8 cellular contexts compared by ENCODE assay signal in the genomic region with DNA sequence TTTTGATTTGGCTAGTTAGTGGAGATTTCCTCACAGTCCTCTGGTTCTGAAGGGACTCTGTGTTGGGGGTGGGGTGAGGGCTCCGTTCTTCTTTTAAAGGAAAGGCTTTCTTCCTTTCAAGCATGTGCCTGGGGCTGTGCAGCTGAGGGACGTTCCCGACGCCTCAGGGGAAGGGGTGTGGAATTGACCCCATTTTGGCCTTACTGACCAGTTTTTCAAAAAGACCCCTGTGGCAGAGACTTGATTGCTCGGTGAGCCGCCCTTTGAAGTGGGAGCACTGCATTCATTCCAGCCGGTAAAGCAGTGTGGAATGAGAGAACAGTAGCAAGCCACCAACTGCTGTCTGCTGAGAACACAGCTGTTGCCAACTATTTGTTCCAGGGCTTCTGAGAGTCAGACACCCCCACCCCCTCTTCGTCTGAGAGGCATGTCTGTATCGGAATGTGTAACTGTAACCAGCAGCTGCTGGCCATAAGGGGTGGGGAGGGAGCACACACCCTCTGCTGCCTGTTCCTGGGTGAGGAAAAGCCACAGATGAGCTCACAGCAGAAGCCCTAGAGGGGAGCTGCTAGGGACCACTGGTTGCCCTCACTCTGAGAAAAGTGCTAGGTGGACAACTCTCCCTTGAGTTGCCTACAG. TPM values are rescaled to one million over a fixed set of nuclear protein-coding genes. Genes with fewer than 3 reads are reported as not detected.
A peak's percentile ranks its signal among the peaks of the same experiment; 100 is the strongest.
DNase-seq lines count a peak whose midpoint lies in the region; ATAC-seq and TF ChIP-seq lines count a peak whose summit lies in the region.

No MANE protein-coding gene starts in this region.

- H3K9me2 ChIP-seq in hepatocyte (replicated peaks; ENCODE audit: insufficient read depth) = no peaks in the 10 kb centered on the region

- H3K9me3 ChIP-seq in ascending aorta (no peaks in the 10 kb centered on the region), hepatocyte (ENCODE audit: low read depth) (no peaks in the 10 kb centered on the region)

- WGBS in hepatocyte (ENCODE audit: low lambda C conversion rate, missing lambda C conversion rate) = 8% methylated on average over 9 of the region's 9 CpGs

- peak; percentile 64 for DNase-seq in activated naive CD4-positive, alpha-beta T cell treated with anti-CD3 and anti-CD28 coated beads for 36 hours
- no peak for DNase-seq in activated naive CD4-positive, alpha-beta T cell (lab: John Stamatoyannopoulos, UW)
- DNase-seq in ascending aorta (ENCODE audit: low spot score in 2 of 2) (peak; percentile 76 to 97), hepatocyte (ENCODE audit: low spot score) (peak; percentile 90), activated gamma-delta T cell (lab: John Stamatoyannopoulos, UW) (no peak)

- H3K36me3 Mint-ChIP-seq in activated naive CD4-positive, alpha-beta T cell treated with anti-CD3 and anti-CD28 coated beads for 36 hours (ENCODE audit: low read depth) = peaks cover 2% of the 10 kb centered on the region

- no peak overlapping the region for H2AFZ ChIP-seq in hepatocyte

- H3K4me1 ChIP-seq in ascending aorta = peaks cover 36 to 79% of the 10 kb centered on the region in 2 donors
- H3K4me1 ChIP-seq in hepatocyte (ENCODE audit: insufficient read depth) = peaks cover 70% of the 10 kb centered on the region
- H3K4me1 ChIP-seq in rectal smooth muscle tissue (ENCODE audit: control insufficient read depth, insufficient read depth, low read length) = peaks cover 65% of the 10 kb centered on the region

- H3K4me2 ChIP-seq in hepatocyte = peak overlapping the region; percentile 76

- peaks cover 71% of the 10 kb centered on the region for H3K79me2 ChIP-seq in hepatocyte

- CTCF ChIA-PET in activated naive CD4-positive, alpha-beta T cell treated with anti-CD3 and anti-CD28 coated beads for 36 hours (lab: Charles Lee) = interaction anchor here (0.6 to 1.9 kb wide), 3 partner anchors 24 to 63 kb away, joined by 3 to 4 read pairs (median 3); partner anchors contain the start of genes ARL3, CYP17A1 and SFXN2

- no peaks in the 10 kb centered on the region for H3K27me3 Mint-ChIP-seq in activated naive CD4-positive, alpha-beta T cell treated with anti-CD3 and anti-CD28 coated beads for 36 hours (ENCODE audit: low read depth)

- H3K27ac Mint-ChIP-seq in activated naive CD4-positive, alpha-beta T cell treated with anti-CD3 and anti-CD28 coated beads for 36 hours = no peak overlapping the region

- peak overlapping the region; percentile 42 to 63 for H3K4me3 ChIP-seq in ascending aorta
- H3K4me3 ChIP-seq in hepatocyte = peak overlapping the region; percentile 19
- peak overlapping the region; percentile 66 for H3K4me3 ChIP-seq in rectal smooth muscle tissue (ENCODE audit: low read length)

- H3K36me3 ChIP-seq in ascending aorta (no peaks in the 10 kb centered on the region), hepatocyte (replicated peaks; ENCODE audit: insufficient read depth, low read depth) (no peaks in the 10 kb centered on the region), rectal smooth muscle tissue (ENCODE audit: control insufficient read depth, insufficient read depth, low read length) (no peaks in the 10 kb centered on the region)

- no peak for ATAC-seq in GM21737 (IDR thresholded peaks at IDR 0.05; ENCODE audit: unreplicated experiment)
- no peak for ATAC-seq in HG02588 (IDR thresholded peaks at IDR 0.05; ENCODE audit: unreplicated experiment)

- H3K27ac ChIP-seq in ascending aorta = peak overlapping the region; percentile 92 to 95
- H3K27ac ChIP-seq in hepatocyte = peak overlapping the region; percentile 97
- peak overlapping the region; percentile 95 for H3K27ac ChIP-seq in rectal smooth muscle tissue (ENCODE audit: low read depth, low read length)

- H4K20me1 ChIP-seq in hepatocyte (ENCODE audit: insufficient read depth, poor library complexity, severe bottlenecking) = no peaks in the 10 kb centered on the region

- peak overlapping the region; percentile 64 for H3K9ac ChIP-seq in rectal smooth muscle tissue (ENCODE audit: low read length)

- H3K4me3 Mint-ChIP-seq in activated naive CD4-positive, alpha-beta T cell treated with anti-CD3 and anti-CD28 coated beads for 36 hours = no peak overlapping the region

- H3K27me3 ChIP-seq in ascending aorta (no peaks in the 10 kb centered on the region), hepatocyte (no peaks in the 10 kb centered on the region), rectal smooth muscle tissue (ENCODE audit: control insufficient read depth, insufficient read depth, low read length) (no peaks in the 10 kb centered on the region)

- intact Hi-C loops in activated naive CD4-positive, alpha-beta T cell treated with anti-CD3 and anti-CD28 coated beads for 36 hours (cut with micrococcal nuclease) = no loop called here
- intact Hi-C loops in ascending aorta (cut with DNase I) = loop anchor here (2.0 kb wide), 1 partner anchor 34 kb away; the partner anchor contains the start of gene WBP1L

- no peak for TF ChIP-seq CTCF in ascending aorta (IDR thresholded peaks at IDR 0.05)
- no peak for TF ChIP-seq CTCF in hepatocyte (IDR thresholded peaks at IDR 0.05; ENCODE audit: poor library complexity)

- peaks cover 77% of the 10 kb centered on the region for H3K4me1 Mint-ChIP-seq in activated naive CD4-positive, alpha-beta T cell treated with anti-CD3 and anti-CD28 coated beads for 36 hours (ENCODE audit: low read depth)

- no peaks in the 10 kb centered on the region for H3K9me3 Mint-ChIP-seq in activated naive CD4-positive, alpha-beta T cell treated with anti-CD3 and anti-CD28 coated beads for 36 hours

RNA-seq across cellular contexts. Expression of gene WBP1L, which starts 33.1 kb away (rescaled TPM):
- total RNA-seq in activated naive CD4-positive, alpha-beta T cell treated with anti-CD3 and anti-CD28 coated beads for 36 hours = 10 to 100 TPM; 10.5 to 11.8 TPM
- total RNA-seq in ascending aorta = 107 TPM
- total RNA-seq in hepatocyte = 57.1 and 57.8 TPM in 2 replicates
- 21.6 and 24.5 TPM in 2 replicates for polyA plus RNA-seq in hepatocyte

Comparison
In these comparisons a context has a peak if more than half of its experiments do, and no peak if none do; other contexts are left out.
1. DNase-seq: peak in activated naive CD4-positive, alpha-beta T cell treated with anti-CD3 and anti-CD28 coated beads for 36 hours (single experiment), ascending aorta (2 of 2) and hepatocyte (single experiment); none in activated naive CD4-positive, alpha-beta T cell (0 of 4) and activated gamma-delta T cell (single experiment).
2. Peak in every context shown above with its lines, with median percentiles within 50 percentile points of each other: H3K27ac ChIP-seq and H3K4me3 ChIP-seq.